20 cellular contexts compared by ENCODE assay signal in genomic region chr1:39969048-39969447, GRCh38. TPM values are rescaled to one million over a fixed set of nuclear protein-coding genes. Genes with fewer than 3 reads are reported as not detected.
DNase-seq lines count a peak whose midpoint lies in the region; ATAC-seq, FAIRE-seq and TF ChIP-seq lines count a peak whose summit lies in the region.
"Had no signal": no experiment of that assay in that cellular context is flagged by ENCODE, and none has a peak within 500 bp of the region (broad histone marks: within the 10 kb centered on the region; RNA-seq: fewer than 3 reads in every experiment).

No MANE protein-coding gene starts in this region.

- H3K4me3 ChIP-seq in H7 (ENCODE audit: insufficient read depth, low read depth, low read length) (no peak overlapping the region), RWPE2 (ENCODE audit: severe bottlenecking) (no peak overlapping the region), fibroblast of mammary gland (ENCODE audit: control insufficient read depth, low read depth, low read length) (no peak overlapping the region), small intestine (ENCODE audit: low read depth in 1 of 2, low read length in 2 of 2) (no peak overlapping the region), left ventricle myocardium inferior (no peak overlapping the region), Karpas-422 (ENCODE audit: low read length) (no peak overlapping the region)
- H3K4me3 ChIP-seq: smooth muscle cell had no signal

- no peak for FAIRE-seq in small intestine (lab: Jason Lieb, UNC)
- FAIRE-seq: islet of Langerhans had no signal

- DNase-seq in H7 (peak; percentile 23), RWPE2 (ENCODE audit: low spot score) (peak; percentile 69), fibroblast of mammary gland (ENCODE audit: low read depth) (peak; percentile 25), renal cortical epithelial cell (ENCODE audit: low read depth) (peak; percentile 35), small intestine (no peak), left ventricle myocardium inferior (no peak), NCI-H748 treated with DMSO at 0.1 percent for 48 hours (lab: John Stamatoyannopoulos, UW) (no peak), Karpas-422 (no peak)
- DNase-seq: ACHN; activated CD4-positive, alpha-beta memory T cell treated with anti-CD3 and anti-CD28 coated beads, Interleukin-2, amount 10 ng/mL, durations not matched to agents 7 days and 5 days; activated CD4-positive, CD25-positive, alpha-beta regulatory T cell treated with anti-CD3 and anti-CD28 coated beads, Interleukin-2, amount 50 U/mL, for 72 hours; activated naive CD8-positive, alpha-beta T cell treated with anti-CD3 and anti-CD28 coated beads, Interleukin-2, amount 10 ng/mL, durations not matched to agents 7 days and 5 days; erythroblast; GOT3; NCI-H446 treated with DMSO at 0.1 percent for 48 hours; nucleus accumbens; SHP77; stimulated activated CD4-positive, alpha-beta T cell treated with anti-CD3 and anti-CD28 coated beads, Interleukin-2, amount 100 ng/mL, for 24 hours had no signal

- no peak overlapping the region for H2AFZ ChIP-seq in Karpas-422 (ENCODE audit: low read length)

- ATAC-seq in RWPE2 (ENCODE audit: low read depth): peak; percentile 77

- H3K4me1 ChIP-seq in RWPE2 (ENCODE audit: insufficient read depth, poor library complexity, severe bottlenecking) (peaks cover 23% of the 10 kb centered on the region), small intestine (ENCODE audit: control insufficient read depth in 2 of 2, insufficient read depth in 1 of 2, low read depth in 1 of 2, low read length in 1 of 2) (no peaks in the 10 kb centered on the region), left ventricle myocardium inferior (no peaks in the 10 kb centered on the region), Karpas-422 (ENCODE audit: low read length) (no peaks in the 10 kb centered on the region)

- H3K79me2 ChIP-seq in Karpas-422 (ENCODE audit: low read length): no peaks in the 10 kb centered on the region

- no peak overlapping the region for H3K9ac ChIP-seq in Karpas-422 (ENCODE audit: low read length)

- intact Hi-C loops in left ventricle myocardium inferior (cut with micrococcal nuclease): no loop called here

- TF ChIP-seq CTCF in RWPE2 (IDR thresholded peaks at IDR 0.05; ENCODE audit: poor library complexity, severe bottlenecking): no peak
- no peak for TF ChIP-seq CTCF in fibroblast of mammary gland (conservative IDR thresholded peaks at IDR 0.05; ENCODE audit: control insufficient read depth, insufficient read depth, low read depth, low read length)
- no peak for TF ChIP-seq CTCF in left ventricle myocardium inferior (IDR thresholded peaks at IDR 0.05; ENCODE audit: borderline replicate concordance)

- H3K36me3 ChIP-seq in H7 (replicated peaks; ENCODE audit: control insufficient read depth, insufficient read depth, low read length) (peaks cover 22% of the 10 kb centered on the region), RWPE2 (ENCODE audit: low read depth) (peaks cover 67% of the 10 kb centered on the region), small intestine (ENCODE audit: control insufficient read depth in 2 of 2, insufficient read depth in 2 of 2, low read length in 2 of 2) (peaks cover 2 to 26% of the 10 kb centered on the region in 2 donors), left ventricle myocardium inferior (no peaks in the 10 kb centered on the region), Karpas-422 (ENCODE audit: insufficient read depth, low read length) (peaks cover 23% of the 10 kb centered on the region; the same call in 1 of the 2 replicates)

- 87 to 90% (median 87%) methylated on average over 9 of the region's 9 CpGs for WGBS in small intestine, 3 donors

- no peak overlapping the region for H3K4me2 ChIP-seq in Karpas-422 (ENCODE audit: low read depth, low read length, poor library complexity, severe bottlenecking)
- H3K4me2 ChIP-seq: smooth muscle cell had no signal

- H3K9me2 ChIP-seq in Karpas-422 (replicated peaks; ENCODE audit: insufficient read depth, low read length): no peaks in the 10 kb centered on the region

- H3K27me3 ChIP-seq in H7 (ENCODE audit: control insufficient read depth, insufficient read depth, low read length): no peaks in the 10 kb centered on the region
- no peaks in the 10 kb centered on the region for H3K27me3 ChIP-seq in RWPE2 (ENCODE audit: insufficient read depth, poor library complexity, severe bottlenecking)
- H3K27me3 ChIP-seq in small intestine (ENCODE audit: control insufficient read depth in 2 of 2, insufficient read depth in 2 of 2, low read length in 2 of 2): no peaks in the 10 kb centered on the region
- no peaks in the 10 kb centered on the region for H3K27me3 ChIP-seq in left ventricle myocardium inferior (ENCODE audit: low read depth)
- no peaks in the 10 kb centered on the region for H3K27me3 ChIP-seq in Karpas-422 (ENCODE audit: low read length)

- peak overlapping the region; percentile 89 for H3K27ac ChIP-seq in RWPE2 (ENCODE audit: poor library complexity, severe bottlenecking)
- no peak overlapping the region for H3K27ac ChIP-seq in small intestine (ENCODE audit: low read depth in 1 of 2, low read length in 1 of 2)
- no peak overlapping the region for H3K27ac ChIP-seq in left ventricle myocardium inferior (replicated peaks)
- H3K27ac ChIP-seq in Karpas-422 (ENCODE audit: low read length): no peak overlapping the region

- H4K20me1 ChIP-seq in Karpas-422 (ENCODE audit: insufficient read depth, low read depth, low read length): no peaks in the 10 kb centered on the region

- H3K9me3 ChIP-seq in RWPE2 (ENCODE audit: severe bottlenecking) (no peaks in the 10 kb centered on the region), small intestine (ENCODE audit: control insufficient read depth, low read depth) (no peaks in the 10 kb centered on the region), left ventricle myocardium inferior (replicated peaks) (no peaks in the 10 kb centered on the region), Karpas-422 (ENCODE audit: low read length) (no peaks in the 10 kb centered on the region)

RNA-seq across cellular contexts. Expression of gene MFSD2A, which starts 14.1 kb away (rescaled TPM):
- 4.7 and 6.4 TPM in 2 replicates for total RNA-seq in H7 (2014; rRNA removed; shearing (Covaris generic))
- total RNA-seq in renal cortical epithelial cell: 6.7 and 9.7 TPM in 2 replicates
- polyA plus RNA-seq in small intestine: 10 to 100 TPM; 17.5 to 57.5 (median 45.9) TPM
- total RNA-seq in left ventricle myocardium inferior: 0.22 TPM
- 11.6 and 20.8 TPM in 2 replicates for total RNA-seq in Karpas-422 (2014; rRNA removed; shearing (Covaris generic); ENCODE audit: low replicate concordance)

Comparison
In these comparisons a context has a peak if more than half of its experiments do, and no peak if none do; other contexts are left out.
1. DNase-seq: peak in H7 (single experiment), RWPE2 (single experiment), fibroblast of mammary gland (single experiment) and renal cortical epithelial cell (single experiment); none in small intestine (single experiment), left ventricle myocardium inferior (single experiment), NCI-H748 treated with DMSO at 0.1 percent for 48 hours (single experiment) and Karpas-422 (single experiment).